Comparison of ENCODE assay signal across 8 cellular contexts in genomic region chrX:65596270-65596669, GRCh38.
DNase-seq lines count a peak whose midpoint lies in the region; ATAC-seq and TF ChIP-seq lines count a peak whose summit lies in the region.

No MANE protein-coding gene starts in this region.

- H3K27ac Mint-ChIP-seq in activated T-helper 17 cell treated with anti-CD3 and anti-CD28 coated beads, Interleukin-2, amount 50 U/mL, for 72 hours = peak overlapping the region; percentile 90

- H3K27me3 ChIP-seq in heart right ventricle = peaks cover 0 to 26% (median 0%) of the 10 kb centered on the region in 7 donors

- peak; percentile 41 for DNase-seq in GM03348 (ENCODE audit: low spot score)
- peak; percentile 81 for DNase-seq in NB4 (ENCODE audit: low read depth)
- no peak for DNase-seq in heart right ventricle
- DNase-seq in stimulated activated CD8-positive, alpha-beta memory T cell treated with anti-CD3 and anti-CD28 coated beads, Interleukin-15, amount 100 ng/mL, for 4 hours (ENCODE audit: low read depth in 2 of 2) = peak; percentile 25 to 38
- no peak for DNase-seq in DMS 273 treated with DMSO at 0.1 percent for 48 hours (lab: John Stamatoyannopoulos, UW)
- no peak for DNase-seq in GM19238 (ENCODE audit: insufficient read length, low spot score)

- TF ChIP-seq POLR2A in NB4 (IDR thresholded peaks at IDR 0.05; ENCODE audit: extremely low read depth, insufficient read length) = no peak

- H3K36me3 Mint-ChIP-seq in activated T-helper 17 cell treated with anti-CD3 and anti-CD28 coated beads, Interleukin-2, amount 50 U/mL, for 72 hours (ENCODE audit: low read depth) = no peaks in the 10 kb centered on the region

- H3K4me1 ChIP-seq in HEK293 (ENCODE audit: control insufficient read depth, insufficient read depth, low read length) (no peaks in the 10 kb centered on the region), heart right ventricle (peaks cover 0 to 45% (median 28%) of the 10 kb centered on the region in 9 donors)

- peak; percentile 70 for ATAC-seq in activated T-helper 17 cell treated with anti-CD3 and anti-CD28 coated beads, Interleukin-2, amount 50 U/mL, for 72 hours (replicated peaks)
- peak in 6 of 8 donors; percentile 39 to 55 (median 46) for ATAC-seq in heart right ventricle

- TF ChIP-seq CTCF in HEK293 (tag by site-specific recombination; IDR thresholded peaks at IDR 0.05) (no peak), NB4 (IDR thresholded peaks at IDR 0.05; ENCODE audit: low read depth, low read length) (no peak), heart right ventricle (IDR thresholded peaks at IDR 0.05) (no peak)

- no peaks in the 10 kb centered on the region; the same call in 1 of the 2 replicates for H3K9me3 ChIP-seq in HEK293 (ENCODE audit: control insufficient read depth, insufficient read depth, low read depth, low read length)
- H3K9me3 ChIP-seq in heart right ventricle = no peaks in the 10 kb centered on the region

- H3K4me1 Mint-ChIP-seq in activated T-helper 17 cell treated with anti-CD3 and anti-CD28 coated beads, Interleukin-2, amount 50 U/mL, for 72 hours = peaks cover 28% of the 10 kb centered on the region

- WGBS in heart right ventricle, 2 donors = 38 to 42% methylated on average over 2 of the region's 2 CpGs

- POLR2A ChIA-PET in HEK293 (lab: Yijun Ruan, JAX) = interaction anchor here (0.6 kb wide), 1 partner anchor 649 kb away, joined by 7 read pairs; no protein-coding TSS in a partner anchor

- H3K27ac ChIP-seq in HEK293 (ENCODE audit: extremely low read depth, low read depth, low read length) = 0 out of 2 replicates have a peak overlapping the region, but pooled peaks have one; percentile 9
- H3K27ac ChIP-seq in heart right ventricle = peak overlapping the region; percentile 45 to 90 (median 78)

- no peak overlapping the region for H3K4me3 ChIP-seq in HEK293 (ENCODE audit: low read depth, low read length)
- H3K4me3 ChIP-seq in NB4 (ENCODE audit: low read depth, low read length) = peak overlapping the region; percentile 44
- no peak overlapping the region for H3K4me3 ChIP-seq in heart right ventricle

- intact Hi-C loops in heart right ventricle (cut with DNase I) = loop anchor here in 6 of 10 donors (2.0 to 5.0 kb wide), 8 partner anchors 41 to 391 kb away; partner anchors contain the start of gene MSN (in 1 of the 6)

- H3K9me3 Mint-ChIP-seq in activated T-helper 17 cell treated with anti-CD3 and anti-CD28 coated beads, Interleukin-2, amount 50 U/mL, for 72 hours = no peaks in the 10 kb centered on the region

- CTCF ChIA-PET in HEK293 (lab: Yijun Ruan, JAX) = interaction anchor here (0.6 to 2.0 kb wide), 25 partner anchors 9 to 1265 kb away, joined by 3 to 7 read pairs (median 3); partner anchors contain the start of gene MSN

- H3K27me3 Mint-ChIP-seq in activated T-helper 17 cell treated with anti-CD3 and anti-CD28 coated beads, Interleukin-2, amount 50 U/mL, for 72 hours = no peaks in the 10 kb centered on the region

- H3K4me3 Mint-ChIP-seq in activated T-helper 17 cell treated with anti-CD3 and anti-CD28 coated beads, Interleukin-2, amount 50 U/mL, for 72 hours = peak overlapping the region; percentile 97

- H3K36me3 ChIP-seq in HEK293 (ENCODE audit: control insufficient read depth in 2 of 2, insufficient read depth in 1 of 2, low read length in 2 of 2) = no peaks in the 10 kb centered on the region
- H3K36me3 ChIP-seq in heart right ventricle = no peaks in the 10 kb centered on the region

TF ChIP-seq in HEK293, 187 proteins besides CTCF, POLR2A, EP300 and RAD21:
- TF ChIP-seq ZNF664 (tag by site-specific recombination; IDR thresholded peaks at IDR 0.05) = no peak
- no peak for TF ChIP-seq ZNF558 (tag by site-specific recombination; IDR thresholded peaks at IDR 0.05)
- no peak for TF ChIP-seq ATF2 (tag by site-specific recombination; IDR thresholded peaks at IDR 0.05; ENCODE audit: low read depth)
- TF ChIP-seq MZF1 (tag by site-specific recombination; IDR thresholded peaks at IDR 0.05; ENCODE audit: borderline replicate concordance) = no peak

Comparison
In these comparisons a context has a peak if more than half of its experiments do, and no peak if none do; other contexts are left out.
1. DNase-seq: peak in GM03348 (single experiment), NB4 (single experiment) and stimulated activated CD8-positive, alpha-beta memory T cell treated with anti-CD3 and anti-CD28 coated beads, Interleukin-15, amount 100 ng/mL, for 4 hours (2 of 2); none in heart right ventricle (0 of 2), DMS 273 treated with DMSO at 0.1 percent for 48 hours (single experiment) and GM19238 (single experiment).